In genomic region chr2:216195565-216195978, GRCh38 we compare ENCODE assay signal across 10 cellular contexts.
DNase-seq lines count a peak whose midpoint lies in the region; TF ChIP-seq lines count a peak whose summit lies in the region.
"Had no signal": no experiment of that assay in that cellular context is flagged by ENCODE, and none has a peak within 500 bp of the region (broad histone marks: within the 10 kb centered on the region; RNA-seq: fewer than 3 reads in every experiment).

No MANE protein-coding gene starts in this region.

- H3K27me3 Mint-ChIP-seq in activated T-cell treated with anti-CD3 and anti-CD28 coated beads, Interleukin-2, amount 50 U/mL, for 24 hours: no peaks in the 10 kb centered on the region

- H3K9me3 ChIP-seq in ovary: no peaks in the 10 kb centered on the region
- H3K9me3 ChIP-seq: colonic mucosa had no signal

- H3K27ac Mint-ChIP-seq in activated T-cell treated with anti-CD3 and anti-CD28 coated beads, Interleukin-2, amount 50 U/mL, for 24 hours: peak overlapping the region; percentile 94

- H3K9me3 Mint-ChIP-seq in activated T-cell treated with anti-CD3 and anti-CD28 coated beads, Interleukin-2, amount 50 U/mL, for 24 hours: peaks cover 2% of the 10 kb centered on the region

- no peaks in the 10 kb centered on the region for H3K36me3 ChIP-seq in ovary
- H3K36me3 ChIP-seq: colonic mucosa had no signal

- peak overlapping the region; percentile 47 for H3K4me3 Mint-ChIP-seq in activated T-cell treated with anti-CD3 and anti-CD28 coated beads, Interleukin-2, amount 50 U/mL, for 24 hours

- no peaks in the 10 kb centered on the region for H3K4me1 ChIP-seq in ovary (ENCODE audit: insufficient read depth)
- H3K4me1 ChIP-seq: colonic mucosa had no signal

- TF ChIP-seq EP300 in ovary (IDR thresholded peaks at IDR 0.05): no peak

- 91 to 97% (median 97%) methylated on average over 4 of the region's 4 CpGs for WGBS in ovary, 3 donors

- TF ChIP-seq CTCF in ovary (IDR thresholded peaks at IDR 0.05): no peak

- no peak overlapping the region for H3K27ac ChIP-seq in ovary
- H3K27ac ChIP-seq: colonic mucosa had no signal

- intact Hi-C loops in ovary (cut with DNase I): no loop called here

- H3K4me3 ChIP-seq in ovary: no peak overlapping the region
- H3K4me3 ChIP-seq: colonic mucosa had no signal

- peaks cover 95% of the 10 kb centered on the region for H3K36me3 Mint-ChIP-seq in activated T-cell treated with anti-CD3 and anti-CD28 coated beads, Interleukin-2, amount 50 U/mL, for 24 hours (ENCODE audit: low read depth)

- peak; percentile 36 for DNase-seq in stimulated activated CD4-positive, alpha-beta T cell treated with anti-CD3 and anti-CD28 coated beads, Interleukin-4, amount 100 ng/mL, for 24 hours
- DNase-seq in stimulated activated CD4-positive, alpha-beta T cell treated with anti-CD3 and anti-CD28 coated beads, Interleukin-2, amount 100 ng/mL, for 48 hours: no peak
- DNase-seq in activated T-cell treated with anti-CD3 and anti-CD28 coated beads, Interleukin-2, amount 50 U/mL, for 24 hours: no peak
- DNase-seq in fibroblast of gingiva (ENCODE audit: low read depth) (peak; percentile 73), ovary (no peak), epidermal melanocyte (ENCODE audit: insufficient read length, low spot score) (no peak), NCI-H2081 treated with DMSO at 0.1 percent for 48 hours (lab: John Stamatoyannopoulos, UW) (no peak), cortex of kidney (lab: John Stamatoyannopoulos, UW) (no peak)
- DNase-seq: colonic mucosa, NCI-H2029 had no signal

- TF ChIP-seq POLR2A in ovary (IDR thresholded peaks at IDR 0.05): no peak

- no peaks in the 10 kb centered on the region for H3K27me3 ChIP-seq in ovary
- H3K27me3 ChIP-seq: colonic mucosa had no signal

- peaks cover 75% of the 10 kb centered on the region for H3K4me1 Mint-ChIP-seq in activated T-cell treated with anti-CD3 and anti-CD28 coated beads, Interleukin-2, amount 50 U/mL, for 24 hours (ENCODE audit: low read depth)

Comparison
In these comparisons a context has a peak if more than half of its experiments do, and no peak if none do; other contexts are left out.
1. DNase-seq: peak in stimulated activated CD4-positive, alpha-beta T cell treated with anti-CD3 and anti-CD28 coated beads, Interleukin-4, amount 100 ng/mL, for 24 hours (single experiment) and fibroblast of gingiva (single experiment); none in stimulated activated CD4-positive, alpha-beta T cell treated with anti-CD3 and anti-CD28 coated beads, Interleukin-2, amount 100 ng/mL, for 48 hours (0 of 2), activated T-cell treated with anti-CD3 and anti-CD28 coated beads, Interleukin-2, amount 50 U/mL, for 24 hours (single experiment), ovary (0 of 5), epidermal melanocyte (single experiment), NCI-H2081 treated with DMSO at 0.1 percent for 48 hours (single experiment) and cortex of kidney (single experiment).